Comparison of ENCODE assay signal across 1 cellular context in genomic region chr5:76537073-76537543, GRCh38.
TF ChIP-seq lines count a peak whose summit lies in the region.

No MANE protein-coding gene starts in this region.

TF ChIP-seq in HepG2, 621 proteins besides CTCF, POLR2A, EP300 and RAD21 (continued from another document):
- TF ChIP-seq FLYWCH1 (CRISPR knock-in tag; IDR thresholded peaks at IDR 0.05), result no peak
- peak; percentile 95 for TF ChIP-seq SOX5 (CRISPR knock-in tag; IDR thresholded peaks at IDR 0.05; ENCODE audit: borderline replicate concordance)
- peak; percentile 35; the same call in 1 of the 2 replicates for TF ChIP-seq RARA (CRISPR knock-in tag; IDR thresholded peaks at IDR 0.05)
- no peak for TF ChIP-seq HBP1 (CRISPR knock-in tag; IDR thresholded peaks at IDR 0.05; ENCODE audit: low read depth)
- TF ChIP-seq SP1 (IDR thresholded peaks at IDR 0.05), result no peak
- no peak for TF ChIP-seq SP1 (CRISPR knock-in tag; IDR thresholded peaks at IDR 0.05)
- TF ChIP-seq HOMEZ (CRISPR knock-in tag; IDR thresholded peaks at IDR 0.05; ENCODE audit: low read depth), result peak; percentile 52
- peak; percentile 23; the same call in 1 of the 2 replicates for TF ChIP-seq SALL1 (CRISPR knock-in tag; IDR thresholded peaks at IDR 0.05)
- peak; percentile 27 for TF ChIP-seq SKI (IDR thresholded peaks at IDR 0.05; ENCODE audit: partially characterized antibody)
- no peak for TF ChIP-seq GPN1 (CRISPR knock-in tag; IDR thresholded peaks at IDR 0.05; ENCODE audit: borderline replicate concordance)
- TF ChIP-seq TCF7 (IDR thresholded peaks at IDR 0.05; ENCODE audit: low read depth), result peak; percentile 3; the same call in 1 of the 2 replicates
- peak; percentile 41; the same call in 1 of the 2 replicates for TF ChIP-seq IKZF5 (CRISPR knock-in tag; IDR thresholded peaks at IDR 0.05)
- TF ChIP-seq ZSCAN21 (CRISPR knock-in tag; IDR thresholded peaks at IDR 0.05; ENCODE audit: borderline replicate concordance), result no peak
- peak; percentile 14; the same call in 1 of the 2 replicates for TF ChIP-seq DPF2 (CRISPR knock-in tag; IDR thresholded peaks at IDR 0.05; ENCODE audit: borderline replicate concordance, low read depth)
- TF ChIP-seq ASH2L (IDR thresholded peaks at IDR 0.05; ENCODE audit: insufficient read length, low read depth, low read length), result peak; percentile 95
- TF ChIP-seq ARID3A (IDR thresholded peaks at IDR 0.05; ENCODE audit: low read depth, low read length), result peak; percentile 16; the same call in 1 of the 2 replicates
- peak; percentile 78; the same call in 1 of the 2 replicates for TF ChIP-seq FOXJ3 (CRISPR knock-in tag; IDR thresholded peaks at IDR 0.05; ENCODE audit: borderline replicate concordance)
- peak; percentile 39; the same call in 1 of the 2 replicates for TF ChIP-seq BCL6 (CRISPR knock-in tag; IDR thresholded peaks at IDR 0.05)
- TF ChIP-seq MED1 (CRISPR knock-in tag; IDR thresholded peaks at IDR 0.05), result peak; percentile 49
- TF ChIP-seq HMGA1 (CRISPR knock-in tag; conservative IDR thresholded peaks at IDR 0.05), result no peak
- peak; percentile 47; the same call in 1 of the 2 replicates for TF ChIP-seq ZNF503 (CRISPR knock-in tag; IDR thresholded peaks at IDR 0.05)
- peak; percentile 99 for TF ChIP-seq EHMT2 (IDR thresholded peaks at IDR 0.05; ENCODE audit: borderline replicate concordance, low read depth, low read length)
- peak; percentile 65 for TF ChIP-seq GATAD2A (CRISPR knock-in tag; IDR thresholded peaks at IDR 0.05)
- peak; percentile 59 for TF ChIP-seq FOSL2 (CRISPR knock-in tag; IDR thresholded peaks at IDR 0.05)
- peak; percentile 82 for TF ChIP-seq HNF4A (CRISPR knock-in tag; IDR thresholded peaks at IDR 0.05)
- TF ChIP-seq CHD4 (IDR thresholded peaks at IDR 0.05; ENCODE audit: borderline replicate concordance, low read length), result peak; percentile 50; the same call in 1 of the 2 replicates
- TF ChIP-seq NR2F1 (CRISPR knock-in tag; IDR thresholded peaks at IDR 0.05), result peak in 1 of 2 experiments; percentile 29; a peak in 1 of 4 replicates
- TF ChIP-seq KMT2B (CRISPR knock-in tag; IDR thresholded peaks at IDR 0.05), result no peak
- 0 out of 2 replicates have a peak, but pooled peaks have one; percentile 15 for TF ChIP-seq KDM6A (CRISPR knock-in tag; IDR thresholded peaks at IDR 0.05; ENCODE audit: low read depth)
- TF ChIP-seq ZFP36L2 (CRISPR knock-in tag; IDR thresholded peaks at IDR 0.05), result no peak
- peak; percentile 17; the same call in 1 of the 2 replicates for TF ChIP-seq HDAC2 (CRISPR knock-in tag; IDR thresholded peaks at IDR 0.05)
- peak; percentile 87 to 90 for TF ChIP-seq MAFK (conservative IDR thresholded peaks at IDR 0.05 in 1 of 2, IDR thresholded peaks at IDR 0.05 in 1 of 2; ENCODE audit: low read length in 2 of 2)
- peak; percentile 56; the same call in 1 of the 2 replicates for TF ChIP-seq TBX2 (CRISPR knock-in tag; IDR thresholded peaks at IDR 0.05; ENCODE audit: borderline replicate concordance)
- peak; percentile 11; the same call in 1 of the 2 replicates for TF ChIP-seq TBX3 (IDR thresholded peaks at IDR 0.05; ENCODE audit: borderline replicate concordance)
- 0 out of 2 replicates have a peak, but pooled peaks have one; percentile 37 for TF ChIP-seq ISL2 (CRISPR knock-in tag; IDR thresholded peaks at IDR 0.05)
- TF ChIP-seq NFIC (IDR thresholded peaks at IDR 0.05; ENCODE audit: low read length), result peak; percentile 70
- TF ChIP-seq MZF1 (CRISPR knock-in tag; IDR thresholded peaks at IDR 0.05; ENCODE audit: borderline replicate concordance), result no peak
- TF ChIP-seq ZNF644 (CRISPR knock-in tag; IDR thresholded peaks at IDR 0.05; ENCODE audit: low read depth), result peak; percentile 78
- peak; percentile 68; the same call in 1 of the 2 replicates for TF ChIP-seq AHDC1 (CRISPR knock-in tag; IDR thresholded peaks at IDR 0.05; ENCODE audit: borderline replicate concordance)
- TF ChIP-seq TEAD3 (CRISPR knock-in tag; optimal IDR thresholded peaks at IDR 0.05; ENCODE audit: borderline replicate concordance), result peak; percentile 20
- TF ChIP-seq PPARG (CRISPR knock-in tag; conservative IDR thresholded peaks at IDR 0.05), result peak; percentile 35; the same call in 1 of the 2 replicates
- TF ChIP-seq NR2F6 (IDR thresholded peaks at IDR 0.05), result peak; percentile 82
- no peak; the same call in none of the 2 replicates for TF ChIP-seq NR2F6 (CRISPR knock-in tag; IDR thresholded peaks at IDR 0.05)
- TF ChIP-seq KDM4B (CRISPR knock-in tag; IDR thresholded peaks at IDR 0.05), result no peak
TF ChIP-seq in HepG2: peak in this region for 58.
